Comparison of ENCODE assay signal across 17 cellular contexts in genomic region chr11:78547931-78548705, GRCh38.
"Had no signal": no experiment of that assay in that cellular context is flagged by ENCODE, and none has a peak within 500 bp of the region (broad histone marks: within the 10 kb centered on the region; RNA-seq: fewer than 3 reads in every experiment).

No MANE protein-coding gene starts in this region.

- H3K36me3 ChIP-seq: gastrocnemius medialis, right atrium auricular region, suprapubic skin, thyroid gland had no signal

- H3K27ac ChIP-seq: gastrocnemius medialis, right atrium auricular region, suprapubic skin, thyroid gland had no signal

- H3K27ac Mint-ChIP-seq: naive thymus-derived CD4-positive, alpha-beta T cell; nephron progenitor cell; type B pancreatic cell had no signal

- H3K9me3 ChIP-seq: gastrocnemius medialis, heart right ventricle, right atrium auricular region, suprapubic skin, thyroid gland had no signal

- H3K9me3 Mint-ChIP-seq: nephron progenitor cell had no signal

- ATAC-seq: esophagus mucosa; gastrocnemius medialis; naive thymus-derived CD4-positive, alpha-beta T cell had no signal

- H3K4me3 Mint-ChIP-seq: naive thymus-derived CD4-positive, alpha-beta T cell; nephron progenitor cell; type B pancreatic cell had no signal

- H3K27me3 Mint-ChIP-seq: naive thymus-derived CD4-positive, alpha-beta T cell; type B pancreatic cell had no signal

- H3K27me3 ChIP-seq: gastrocnemius medialis, heart right ventricle, right atrium auricular region, suprapubic skin, thyroid gland had no signal

- FAIRE-seq: endometrium, islet of Langerhans, small intestine, urothelium cell line had no signal

- H3K4me1 ChIP-seq: gastrocnemius medialis, thyroid gland had no signal

- DNase-seq: effector memory CD4-positive, alpha-beta T cell; gastrocnemius medialis; heart right ventricle; kidney glomerular epithelial cell; naive thymus-derived CD4-positive, alpha-beta T cell; nephron progenitor cell; small intestine; stimulated activated CD4-positive, alpha-beta T cell treated with anti-CD3 and anti-CD28 coated beads, Interleukin-12 subunit alpha, Interleukin-12 subunit beta, amount 100 ng/mL, for 4 hours; stimulated activated naive CD4-positive, alpha-beta T cell treated with Interleukin-2 at 50 U/mL for 16 hours; thyroid gland had no signal

- H3K4me3 ChIP-seq: gastrocnemius medialis, heart right ventricle, right atrium auricular region, suprapubic skin, thyroid gland had no signal
